ENCODE assay signal across 1 cellular context in genomic region chr14:100168515-100168914, GRCh38.
TF ChIP-seq lines count a peak whose summit lies in the region.

No MANE protein-coding gene starts in this region.

TF ChIP-seq in GM12878, 131 proteins besides CTCF, POLR2A, EP300 and RAD21:
- 0 out of 3 replicates have a peak, but pooled peaks of 1 of the 2 experiments have one; percentile 15 for TF ChIP-seq EGR1 (IDR thresholded peaks at IDR 0.05; ENCODE audit: borderline replicate concordance in 1 of 2, low read depth in 2 of 2, low read length in 2 of 2)
- TF ChIP-seq SPI1 (IDR thresholded peaks at IDR 0.05; ENCODE audit: borderline replicate concordance, insufficient read depth, low read depth, low read length), result peak; percentile 62; the same call in 1 of the 2 replicates
- TF ChIP-seq CBFB (IDR thresholded peaks at IDR 0.05; ENCODE audit: low read depth), result no peak
TF ChIP-seq in GM12878: peak in this region for 2.
